Comparison of ENCODE assay signal across 8 cellular contexts in genomic region chr1:23979387-23980005, GRCh38. TPM values are rescaled to one million over a fixed set of nuclear protein-coding genes. Genes with fewer than 3 reads are reported as not detected.
DNase-seq lines count a peak whose midpoint lies in the region; ATAC-seq and TF ChIP-seq lines count a peak whose summit lies in the region.

No MANE protein-coding gene starts in this region.

- no peak for ATAC-seq in foreskin keratinocyte
- ATAC-seq in HG02938 (IDR thresholded peaks at IDR 0.05; ENCODE audit: unreplicated experiment), result no peak
- ATAC-seq in HG02588 (IDR thresholded peaks at IDR 0.05; ENCODE audit: unreplicated experiment), result no peak

- H3K4me2 ChIP-seq in SU-DHL-6 (ENCODE audit: low read depth, low read length, poor library complexity, severe bottlenecking), result peak overlapping the region; percentile 95
- peak overlapping the region; percentile 80 for H3K4me2 ChIP-seq in skeletal muscle satellite cell (ENCODE audit: low read length)

- H3F3A ChIP-seq in SU-DHL-6 (ENCODE audit: insufficient read depth), result peaks cover 66% of the 10 kb centered on the region

- H3K4me3 ChIP-seq in SU-DHL-6 (ENCODE audit: insufficient read depth, low read length, poor library complexity, severe bottlenecking) (peak overlapping the region; percentile 99), skeletal muscle satellite cell (ENCODE audit: low read length) (peak overlapping the region; percentile 97)

- H3K27me3 ChIP-seq in SU-DHL-6 (ENCODE audit: low read length) (no peaks in the 10 kb centered on the region), foreskin keratinocyte (no peaks in the 10 kb centered on the region), skeletal muscle satellite cell (ENCODE audit: control insufficient read depth, insufficient read depth, low read length) (no peaks in the 10 kb centered on the region)

- H2AFZ ChIP-seq in SU-DHL-6 (ENCODE audit: low read depth, low read length, severe bottlenecking), result no peak overlapping the region

- DNase-seq in DMS79 (lab: John Stamatoyannopoulos, UW) (peak; percentile 68), DMS79 treated with DMSO at 0.1 percent for 48 hours (lab: John Stamatoyannopoulos, UW) (no peak), foreskin keratinocyte (no peak)
- no peak for DNase-seq in central memory CD4-positive, alpha-beta T cell

- no peaks in the 10 kb centered on the region for H3K9me2 ChIP-seq in SU-DHL-6 (replicated peaks; ENCODE audit: insufficient read depth, low read length)

- H3K27ac ChIP-seq in SU-DHL-6 (ENCODE audit: low read depth, low read length) (peak overlapping the region; percentile 97), foreskin keratinocyte (peak overlapping the region; percentile 91)

- H3K9me3 ChIP-seq in SU-DHL-6 (ENCODE audit: insufficient read depth, low read length) (no peaks in the 10 kb centered on the region), skeletal muscle satellite cell (replicated peaks; ENCODE audit: low read length) (no peaks in the 10 kb centered on the region)

- peak overlapping the region; percentile 99 for H3K9ac ChIP-seq in SU-DHL-6 (ENCODE audit: low read length)
- H3K9ac ChIP-seq in skeletal muscle satellite cell (ENCODE audit: low read depth, low read length), result peak overlapping the region; percentile 100

- H3K4me1 ChIP-seq in foreskin keratinocyte (peaks cover 24% of the 10 kb centered on the region), skeletal muscle satellite cell (ENCODE audit: control insufficient read depth, insufficient read depth, low read length) (peaks cover 43% of the 10 kb centered on the region)

- H4K20me1 ChIP-seq in SU-DHL-6 (ENCODE audit: low read depth, low read length), result peaks cover 35% of the 10 kb centered on the region

- H3K36me3 ChIP-seq in SU-DHL-6 (ENCODE audit: low read length) (peaks cover 45% of the 10 kb centered on the region), skeletal muscle satellite cell (ENCODE audit: insufficient read depth, low read length) (peaks cover 20% of the 10 kb centered on the region)

- H3K79me2 ChIP-seq in SU-DHL-6 (ENCODE audit: insufficient read depth, low read length), result peaks cover 56% of the 10 kb centered on the region

- no peak for TF ChIP-seq CTCF in SU-DHL-6 (IDR thresholded peaks at IDR 0.05; ENCODE audit: insufficient read depth, low read length, poor library complexity, severe bottlenecking)
- no peak for TF ChIP-seq CTCF in foreskin keratinocyte (conservative IDR thresholded peaks at IDR 0.05)

RNA-seq across cellular contexts. Expression of gene SRSF10, which starts 0.6 kb away (rescaled TPM):
- 104 and 112 TPM in 2 replicates for total RNA-seq in foreskin keratinocyte
- polyA plus RNA-seq in foreskin keratinocyte, result 48.1 and 57.5 TPM in 2 replicates
- total RNA-seq in skeletal muscle satellite cell (2012; rRNA removed), result 70.6 and 81.6 TPM in 2 replicates

RNA-seq across cellular contexts. Expression of gene PNRC2, which starts 19.9 kb away (rescaled TPM):
- 60.9 and 68.8 TPM in 2 replicates for total RNA-seq in foreskin keratinocyte
- polyA plus RNA-seq in foreskin keratinocyte, result 29.3 and 35.7 TPM in 2 replicates
- 80.6 and 85.8 TPM in 2 replicates for total RNA-seq in skeletal muscle satellite cell (2012; rRNA removed)
